21 cellular contexts compared by ENCODE assay signal in genomic region chr7:199465-200249, GRCh38. TPM values are rescaled to one million over a fixed set of nuclear protein-coding genes. Genes with fewer than 3 reads are reported as not detected.
A peak's percentile ranks its signal among the peaks of the same experiment; 100 is the strongest.
DNase-seq lines count a peak whose midpoint lies in the region; ATAC-seq and TF ChIP-seq lines count a peak whose summit lies in the region.
"Had no signal": no experiment of that assay in that cellular context is flagged by ENCODE, and none has a peak within 500 bp of the region (broad histone marks: within the 10 kb centered on the region; RNA-seq: fewer than 3 reads in every experiment).

No MANE protein-coding gene starts in this region.

- H3K27me3 Mint-ChIP-seq in neural progenitor cell (ENCODE audit: insufficient read depth, low read depth): peaks cover 8% of the 10 kb centered on the region

- intact Hi-C loops in heart left ventricle (cut with DNase I) (no loop called here), left ventricle myocardium inferior (cut with micrococcal nuclease) (no loop called here), esophagus muscularis mucosa (cut with DNase I) (no loop called here)

- no peak overlapping the region for H3K27ac Mint-ChIP-seq in neural progenitor cell
- H3K27ac Mint-ChIP-seq: CD4-positive, alpha-beta memory T cell had no signal

- no peak overlapping the region for H3K4me2 ChIP-seq in neural progenitor cell
- H3K4me2 ChIP-seq: A549, BLaER1 had no signal

- peaks cover 30% of the 10 kb centered on the region for H3K36me3 Mint-ChIP-seq in neural progenitor cell
- H3K36me3 Mint-ChIP-seq: CD4-positive, alpha-beta memory T cell had no signal

- H4K20me1 ChIP-seq in neural progenitor cell (ENCODE audit: low read depth): peaks cover 9% of the 10 kb centered on the region

- H3K27me3 ChIP-seq in heart left ventricle (no peaks in the 10 kb centered on the region), left ventricle myocardium inferior (ENCODE audit: low read depth) (no peaks in the 10 kb centered on the region), esophagus muscularis mucosa (no peaks in the 10 kb centered on the region), neural progenitor cell (peaks cover 10% of the 10 kb centered on the region), BE2C (peaks cover 6% of the 10 kb centered on the region)

- DNase-seq in heart left ventricle (peak in 1 of 5 donors; percentile 64), left ventricle myocardium inferior (no peak), esophagus muscularis mucosa (ENCODE audit: extremely low spot score) (no peak), neural progenitor cell (ENCODE audit: low spot score) (peak; percentile 62), HCEC 1CT (no peak), BE2C (no peak)
- DNase-seq: CD4-positive, alpha-beta memory T cell; DMS153; GDM1; KBM-7; NCI-H1105 treated with DMSO at 0.1 percent for 48 hours; NCI-H1694; NCI-H2081 treated with DMSO at 0.1 percent for 48 hours; NCI-H510A; NCI-H774; PC-3 had no signal

- WGBS in heart left ventricle, 4 donors: 59 to 71% (median 64%) methylated on average over 14 to 18 of the region's 18 CpGs
- WGBS in esophagus muscularis mucosa: 72% methylated on average over 16 of the region's 18 CpGs

- H3K9me3 ChIP-seq in heart left ventricle: no peaks in the 10 kb centered on the region
- no peaks in the 10 kb centered on the region for H3K9me3 ChIP-seq in left ventricle myocardium inferior (replicated peaks)
- no peaks in the 10 kb centered on the region for H3K9me3 ChIP-seq in esophagus muscularis mucosa
- no peaks in the 10 kb centered on the region for H3K9me3 ChIP-seq in neural progenitor cell (ENCODE audit: low read depth)
- no peaks in the 10 kb centered on the region; the same call in 1 of the 2 replicates for H3K9me3 ChIP-seq in BE2C
- H3K9me3 ChIP-seq: A549, SJSA1 had no signal

- no peaks in the 10 kb centered on the region for H3F3A ChIP-seq in neural progenitor cell (ENCODE audit: low read depth)

- peaks cover 0 to 35% (median 19%) of the 10 kb centered on the region in 12 donors for H3K4me1 ChIP-seq in heart left ventricle
- peaks cover 41% of the 10 kb centered on the region for H3K4me1 ChIP-seq in left ventricle myocardium inferior
- peaks cover 28 to 88% (median 66%) of the 10 kb centered on the region in 4 donors for H3K4me1 ChIP-seq in esophagus muscularis mucosa
- H3K4me1 ChIP-seq in neural progenitor cell: peaks cover 15% of the 10 kb centered on the region
- no peaks in the 10 kb centered on the region for H3K4me1 ChIP-seq in BE2C
- H3K4me1 ChIP-seq: SJSA1 had no signal

- ATAC-seq in heart left ventricle (peak; percentile 48 to 80 (median 67)), HG03108 (IDR thresholded peaks at IDR 0.05; ENCODE audit: unreplicated experiment) (no peak)
- ATAC-seq: A549, HCT116 had no signal

- H3K36me3 ChIP-seq in heart left ventricle (peaks cover 0 to 92% (median 70%) of the 10 kb centered on the region in 9 donors), left ventricle myocardium inferior (peaks cover 69% of the 10 kb centered on the region), esophagus muscularis mucosa (peaks cover 43 to 95% (median 85%) of the 10 kb centered on the region in 4 donors), neural progenitor cell (no peaks in the 10 kb centered on the region), BE2C (no peaks in the 10 kb centered on the region)
- H3K36me3 ChIP-seq: SJSA1 had no signal

- H3K27ac ChIP-seq in heart left ventricle (no peak overlapping the region), left ventricle myocardium inferior (replicated peaks) (no peak overlapping the region), esophagus muscularis mucosa (replicated peaks in 1 of 4) (peak overlapping the region; percentile 36 to 60 (median 48)), neural progenitor cell (no peak overlapping the region)
- H3K27ac ChIP-seq: A549, BLaER1, SJSA1 had no signal

- H3K9me3 Mint-ChIP-seq in neural progenitor cell: peaks cover 2% of the 10 kb centered on the region

- H3K4me3 ChIP-seq in heart left ventricle (no peak overlapping the region), left ventricle myocardium inferior (no peak overlapping the region), esophagus muscularis mucosa (no peak overlapping the region), neural progenitor cell (no peak overlapping the region), BE2C (ENCODE audit: low read depth, low read length) (no peak overlapping the region)
- H3K4me3 ChIP-seq: A549, BLaER1, SJSA1 had no signal

- TF ChIP-seq POLR2A in heart left ventricle (IDR thresholded peaks at IDR 0.05): no peak
- TF ChIP-seq POLR2A in esophagus muscularis mucosa (IDR thresholded peaks at IDR 0.05; ENCODE audit: low read depth): no peak

- H3K9ac ChIP-seq in neural progenitor cell: no peak overlapping the region
- H3K9ac ChIP-seq: BLaER1 had no signal

- TF ChIP-seq EP300 in esophagus muscularis mucosa (IDR thresholded peaks at IDR 0.05): no peak

- H3K4me3 Mint-ChIP-seq in neural progenitor cell: no peak overlapping the region
- H3K4me3 Mint-ChIP-seq: CD4-positive, alpha-beta memory T cell had no signal

- no peak overlapping the region for H2AFZ ChIP-seq in neural progenitor cell (replicated peaks)

- H3K79me2 ChIP-seq in neural progenitor cell (ENCODE audit: low read depth): no peaks in the 10 kb centered on the region

- no peak for TF ChIP-seq CTCF in heart left ventricle (IDR thresholded peaks at IDR 0.05)
- no peak for TF ChIP-seq CTCF in left ventricle myocardium inferior (IDR thresholded peaks at IDR 0.05; ENCODE audit: borderline replicate concordance)
- no peak for TF ChIP-seq CTCF in esophagus muscularis mucosa (IDR thresholded peaks at IDR 0.05)
- no peak for TF ChIP-seq CTCF in neural progenitor cell (IDR thresholded peaks at IDR 0.05)
- TF ChIP-seq CTCF in BE2C (IDR thresholded peaks at IDR 0.05; ENCODE audit: low read depth, low read length): no peak

- H3K4me1 Mint-ChIP-seq in neural progenitor cell: peaks cover 26% of the 10 kb centered on the region
- H3K4me1 Mint-ChIP-seq: CD4-positive, alpha-beta memory T cell had no signal

RNA-seq across cellular contexts. Expression of gene FAM20C, which starts 7.3 kb away (rescaled TPM):
- total RNA-seq in heart left ventricle (10 to 100 TPM; 16.7 to 52.0 (median 21.0) TPM), left ventricle myocardium inferior (22.2 TPM), esophagus muscularis mucosa (10 to 100 TPM; 46.5 to 79.2 (median 69.8) TPM), neural progenitor cell (ENCODE audit: low replicate concordance) (3.8 and 4.7 TPM in 2 replicates)
- polyA plus RNA-seq in heart left ventricle: 10 to 100 TPM; 11.1 to 21.0 TPM
- 9.4 TPM for polyA plus RNA-seq in BE2C (2012; ENCODE audit: insufficient read depth, insufficient read length, low read depth)
- polyA plus RNA-seq: CD4-positive, alpha-beta memory T cell had no signal

Comparison
In these comparisons a context has a peak if more than half of its experiments do, and no peak if none do; other contexts are left out.
1. H3K27ac ChIP-seq: peak in esophagus muscularis mucosa (4 of 4); none in heart left ventricle (0 of 12), left ventricle myocardium inferior (single experiment) and neural progenitor cell (single experiment).